20 cellular contexts compared by ENCODE assay signal in the genomic region with DNA sequence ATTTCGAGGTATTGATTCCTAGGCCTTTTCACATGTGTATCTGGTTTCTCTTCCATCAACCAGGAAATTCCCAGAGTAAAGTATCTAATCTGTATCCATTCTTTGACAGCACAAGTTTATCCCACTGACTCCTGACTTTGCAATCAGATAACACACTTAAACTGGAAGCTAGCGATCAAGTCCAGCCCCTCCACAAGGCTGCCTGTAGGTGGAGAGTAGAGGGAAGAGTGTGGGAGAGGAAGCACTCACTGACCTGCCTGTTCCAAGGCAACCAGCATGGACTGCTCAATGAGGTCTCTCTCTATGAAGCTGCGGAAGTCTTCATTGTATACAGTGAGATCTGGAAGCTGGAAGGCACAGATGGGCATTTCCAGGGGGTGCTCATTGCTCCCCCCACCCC.
"Had no signal": no experiment of that assay in that cellular context is flagged by ENCODE, and none has a peak within 500 bp of the region (broad histone marks: within the 10 kb centered on the region; RNA-seq: fewer than 3 reads in every experiment).

No MANE protein-coding gene starts in this region.

- H3K4me1 Mint-ChIP-seq: brain had no signal

- H3K27me3 Mint-ChIP-seq: activated CD4-positive, alpha-beta memory T cell treated with anti-CD3 and anti-CD28 coated beads for 36 hours; activated naive CD8-positive, alpha-beta T cell treated with anti-CD3 and anti-CD28 coated beads for 36 hours; central memory CD8-positive, alpha-beta T cell; T-cell had no signal

- H3K9me3 Mint-ChIP-seq: activated CD4-positive, alpha-beta memory T cell treated with anti-CD3 and anti-CD28 coated beads for 36 hours; activated naive CD8-positive, alpha-beta T cell treated with anti-CD3 and anti-CD28 coated beads for 36 hours; brain; central memory CD8-positive, alpha-beta T cell; immature natural killer cell; T-cell had no signal

- H3K9me3 ChIP-seq: prostate gland had no signal

- H3K4me1 ChIP-seq: foreskin keratinocyte, prostate gland had no signal

- H3K36me3 ChIP-seq: prostate gland had no signal

- H3K27ac ChIP-seq: foreskin keratinocyte, prostate gland had no signal

- DNase-seq: activated CD4-positive, alpha-beta memory T cell treated with anti-CD3 and anti-CD28 coated beads for 36 hours; activated CD4-positive, alpha-beta T cell treated with anti-CD3 and anti-CD28 coated beads for 1 hour; activated gamma-delta T cell treated with Interleukin-2 at 50 U/mL for 16 hours; activated naive CD8-positive, alpha-beta T cell treated with anti-CD3 and anti-CD28 coated beads for 36 hours; amygdala; effector CD8-positive, alpha-beta T cell; foreskin keratinocyte; immature natural killer cell; right cardiac atrium; stimulated activated CD4-positive, alpha-beta T cell treated with anti-CD3 and anti-CD28 coated beads, Interleukin-15, amount 100 ng/mL, for 24 hours; stimulated activated CD4-positive, alpha-beta T cell treated with anti-CD3 and anti-CD28 coated beads, Interleukin-4, amount 100 ng/mL, for 4 hours; stimulated activated CD8-positive, alpha-beta memory T cell treated with anti-CD3 and anti-CD28 coated beads, Interleukin-4, amount 100 ng/mL, for 48 hours; stimulated activated naive CD4-positive, alpha-beta T cell treated with Interleukin-2 at 50 U/mL for 16 hours; substantia nigra; T-cell; trophoblast cell had no signal

- H3K4me3 Mint-ChIP-seq: activated CD4-positive, alpha-beta memory T cell treated with anti-CD3 and anti-CD28 coated beads for 36 hours; activated naive CD8-positive, alpha-beta T cell treated with anti-CD3 and anti-CD28 coated beads for 36 hours; brain; central memory CD8-positive, alpha-beta T cell; immature natural killer cell; T-cell had no signal

- H3K27ac Mint-ChIP-seq: activated CD4-positive, alpha-beta memory T cell treated with anti-CD3 and anti-CD28 coated beads for 36 hours; activated naive CD8-positive, alpha-beta T cell treated with anti-CD3 and anti-CD28 coated beads for 36 hours; T-cell had no signal

- H3K4me3 ChIP-seq: prostate gland, skin epidermis had no signal
